In the genomic region with DNA sequence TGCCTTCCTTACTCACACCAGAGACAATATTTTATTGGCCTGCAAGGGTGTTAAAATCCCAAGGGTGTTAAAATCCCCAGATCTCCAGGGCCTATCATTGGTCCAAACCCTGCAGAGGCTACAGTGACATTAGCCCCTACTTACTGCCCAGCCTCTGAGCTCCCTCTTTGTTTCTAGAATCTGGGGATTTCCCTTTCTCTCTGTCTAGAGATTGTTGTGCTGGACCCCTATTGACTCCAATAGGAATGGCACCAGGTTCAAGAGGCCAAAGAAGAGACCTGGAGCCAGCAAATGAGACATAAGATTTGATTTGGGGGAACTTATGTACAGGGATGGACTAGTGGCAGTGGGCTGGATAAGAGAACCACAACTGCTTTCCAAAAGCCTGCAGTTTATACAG, we compare ENCODE assay signal across 25 cellular contexts. TPM values are rescaled to one million over a fixed set of nuclear protein-coding genes. Genes with fewer than 3 reads are reported as not detected.
DNase-seq lines count a peak whose midpoint lies in the region; ATAC-seq, FAIRE-seq and TF ChIP-seq lines count a peak whose summit lies in the region.
"Had no signal": no experiment of that assay in that cellular context is flagged by ENCODE, and none has a peak within 500 bp of the region (broad histone marks: within the 10 kb centered on the region; RNA-seq: fewer than 3 reads in every experiment).

No MANE protein-coding gene starts in this region.

- BruUV-seq in endothelial cell of umbilical vein (replicated peaks; lab: Mats Ljungman, UMichigan) = no TSS peak

- H3K36me3 ChIP-seq in endothelial cell of umbilical vein (ENCODE audit: control insufficient read depth in 2 of 2, extremely low read depth in 1 of 2, insufficient read depth in 2 of 2, low read length in 2 of 2) = no peaks in the 10 kb centered on the region
- no peaks in the 10 kb centered on the region for H3K36me3 ChIP-seq in neural progenitor cell
- H3K36me3 ChIP-seq in left lung = no peaks in the 10 kb centered on the region
- H3K36me3 ChIP-seq: SJCRH30 had no signal

- H3K9me3 ChIP-seq in endothelial cell of umbilical vein (replicated peaks; ENCODE audit: control insufficient read depth, insufficient read depth, low read length) (no peaks in the 10 kb centered on the region), neural progenitor cell (ENCODE audit: low read depth) (no peaks in the 10 kb centered on the region), left lung (no peaks in the 10 kb centered on the region)
- H3K9me3 ChIP-seq: BLaER1, SJCRH30 had no signal

- no peak for FAIRE-seq in endothelial cell of umbilical vein (lab: Jason Lieb, UNC)
- FAIRE-seq: H1 had no signal

- H2AFZ ChIP-seq in endothelial cell of umbilical vein (ENCODE audit: low read depth, low read length) (peak overlapping the region; percentile 25), neural progenitor cell (replicated peaks) (no peak overlapping the region)
- H2AFZ ChIP-seq: PC-9 had no signal

- H4K20me1 ChIP-seq in endothelial cell of umbilical vein (replicated peaks; ENCODE audit: control insufficient read depth, extremely low read depth, insufficient read depth, low read length) (no peaks in the 10 kb centered on the region), neural progenitor cell (ENCODE audit: low read depth) (no peaks in the 10 kb centered on the region)
- H4K20me1 ChIP-seq: BLaER1 had no signal

- no peak overlapping the region for H3K27ac ChIP-seq in endothelial cell of umbilical vein (ENCODE audit: insufficient read depth, low read depth, low read length)
- H3K27ac ChIP-seq in neural progenitor cell = no peak overlapping the region
- H3K27ac ChIP-seq in left lung = no peak overlapping the region
- H3K27ac ChIP-seq: 22Rv1, BLaER1, HL-60, PC-9, SJCRH30 had no signal

- no peak for TF ChIP-seq CTCF in endothelial cell of umbilical vein (IDR thresholded peaks at IDR 0.05; ENCODE audit: extremely low read depth in 1 of 2, insufficient read depth in 1 of 2, low read depth in 1 of 2, low read length in 2 of 2)
- TF ChIP-seq CTCF in neural progenitor cell (IDR thresholded peaks at IDR 0.05) = peak; percentile 25
- TF ChIP-seq CTCF in left lung (IDR thresholded peaks at IDR 0.05) = no peak

- H3K79me2 ChIP-seq in endothelial cell of umbilical vein (ENCODE audit: control insufficient read depth, insufficient read depth, low read length) = no peaks in the 10 kb centered on the region
- no peaks in the 10 kb centered on the region for H3K79me2 ChIP-seq in neural progenitor cell (ENCODE audit: low read depth)

- DNase-seq in DMS 273 (lab: John Stamatoyannopoulos, UW; ENCODE audit: unreplicated experiment) (peak; percentile 6), DMS 273 treated with DMSO at 0.1 percent for 48 hours (lab: John Stamatoyannopoulos, UW) (no peak), SK-MEL-5 (ENCODE audit: low read depth, low spot score) (peak; percentile 10), endothelial cell of umbilical vein (ENCODE audit: low read depth, low spot score) (no peak), neural progenitor cell (ENCODE audit: low spot score) (peak; percentile 54), left lung (no peak), KBM-7 (no peak), ACHN (no peak)
- DNase-seq: CD4-positive, CD25-positive, alpha-beta regulatory T cell; DMS53; MV-4-11; NCI-H1105; NCI-H1436 treated with DMSO at 0.1 percent for 48 hours; NCI-H187 treated with DMSO at 0.1 percent for 48 hours; NCI-H2171 treated with DMSO at 0.1 percent for 48 hours; NCI-H345; NCI-H510A treated with DMSO at 0.1 percent for 48 hours; NCI-H774; PC-9; SJCRH30 had no signal

- H3K4me3 ChIP-seq in endothelial cell of umbilical vein (replicated peaks in 1 of 3; ENCODE audit: insufficient read depth in 1 of 3, low read depth in 1 of 3, low read length in 3 of 3) = no peak overlapping the region
- no peak overlapping the region for H3K4me3 ChIP-seq in neural progenitor cell
- H3K4me3 ChIP-seq in left lung = no peak overlapping the region
- H3K4me3 ChIP-seq: BLaER1, PC-9, SJCRH30 had no signal

- TF ChIP-seq POLR2A in endothelial cell of umbilical vein (IDR thresholded peaks at IDR 0.05; ENCODE audit: low read depth, low read length) = no peak

- POLR2A ChIA-PET in endothelial cell of umbilical vein (lab: Charles Lee) = no interaction called here

- H3K4me1 ChIP-seq in endothelial cell of umbilical vein (ENCODE audit: control insufficient read depth, extremely low read depth, insufficient read depth, low read length) (peaks cover 10% of the 10 kb centered on the region), neural progenitor cell (peaks cover 23% of the 10 kb centered on the region), left lung (no peaks in the 10 kb centered on the region)
- H3K4me1 ChIP-seq: BLaER1, SJCRH30 had no signal

- H3K4me3 Mint-ChIP-seq in neural progenitor cell = no peak overlapping the region
- H3K4me3 Mint-ChIP-seq: CD4-positive, CD25-positive, alpha-beta regulatory T cell had no signal

- peaks cover 3% of the 10 kb centered on the region for H3K27me3 Mint-ChIP-seq in neural progenitor cell (ENCODE audit: insufficient read depth, low read depth)
- H3K27me3 Mint-ChIP-seq: CD4-positive, CD25-positive, alpha-beta regulatory T cell had no signal

- H3K9ac ChIP-seq in endothelial cell of umbilical vein (replicated peaks; ENCODE audit: extremely low read depth, insufficient read depth, low read length) (no peak overlapping the region), neural progenitor cell (no peak overlapping the region)
- H3K9ac ChIP-seq: BLaER1 had no signal

- ATAC-seq in left lung = no peak
- ATAC-seq: Right ventricle myocardium inferior had no signal

- no peaks in the 10 kb centered on the region for H3K9me1 ChIP-seq in endothelial cell of umbilical vein (replicated peaks; ENCODE audit: control insufficient read depth, extremely low read depth, insufficient read depth, low read length)

- intact Hi-C loops in endothelial cell of umbilical vein (cut with micrococcal nuclease) = no loop called here
- intact Hi-C loops in left lung (cut with DNase I) = no loop called here

- dilution Hi-C loops in endothelial cell of umbilical vein (cut with MboI; ENCODE audit: extremely low pct_ligation_motif_present, low sequenced_read_pairs) = no loop called here

- CTCF ChIA-PET in endothelial cell of umbilical vein (lab: Charles Lee) = interaction anchor here (0.6 kb wide), 1 partner anchor 272 kb away, joined by 3 read pairs; no protein-coding TSS in a partner anchor

- H3K9me3 Mint-ChIP-seq in neural progenitor cell = peaks cover 3% of the 10 kb centered on the region
- H3K9me3 Mint-ChIP-seq: CD4-positive, CD25-positive, alpha-beta regulatory T cell had no signal

- no peaks in the 10 kb centered on the region for H3K36me3 Mint-ChIP-seq in neural progenitor cell
- H3K36me3 Mint-ChIP-seq: CD4-positive, CD25-positive, alpha-beta regulatory T cell had no signal

- no peak overlapping the region for H3K27ac Mint-ChIP-seq in neural progenitor cell
- H3K27ac Mint-ChIP-seq: CD4-positive, CD25-positive, alpha-beta regulatory T cell had no signal

- H3K27me3 ChIP-seq in endothelial cell of umbilical vein (ENCODE audit: control insufficient read depth in 2 of 2, insufficient read depth in 2 of 2, low read length in 2 of 2) (no peaks in the 10 kb centered on the region), neural progenitor cell (no peaks in the 10 kb centered on the region), left lung (no peaks in the 10 kb centered on the region)
- H3K27me3 ChIP-seq: BLaER1, SJCRH30 had no signal

- H3K4me2 ChIP-seq in endothelial cell of umbilical vein (ENCODE audit: insufficient read depth, low read length) (no peak overlapping the region), neural progenitor cell (peak overlapping the region; percentile 16)
- H3K4me2 ChIP-seq: BLaER1, PC-9 had no signal

- peaks cover 17% of the 10 kb centered on the region for H3K4me1 Mint-ChIP-seq in neural progenitor cell
- H3K4me1 Mint-ChIP-seq: CD4-positive, CD25-positive, alpha-beta regulatory T cell had no signal

- peaks cover 8% of the 10 kb centered on the region for H3F3A ChIP-seq in neural progenitor cell (ENCODE audit: low read depth)

- in situ Hi-C loops in SK-MEL-5 (cut with HindIII; ENCODE audit: low pct_unique_long_range_greater_than_20kb, low sequenced_read_pairs) (no loop called here), KBM-7 (cut with MboI; ENCODE audit: low pct_unique_long_range_greater_than_20kb, low sequenced_read_pairs) (no loop called here), ACHN (cut with HindIII; ENCODE audit: low pct_ligation_motif_present, low pct_unique_long_range_greater_than_20kb, low sequenced_read_pairs) (no loop called here)

TF ChIP-seq in endothelial cell of umbilical vein, 7 proteins besides CTCF, POLR2A, EP300 and RAD21:
- TF ChIP-seq MYC (IDR thresholded peaks at IDR 0.05; ENCODE audit: low read depth, low read length) (no peak), FOS (IDR thresholded peaks at IDR 0.05; ENCODE audit: borderline replicate concordance, insufficient read depth, low read length) (no peak), JUN (IDR thresholded peaks at IDR 0.05; ENCODE audit: borderline replicate concordance, insufficient read depth, insufficient read length, low read depth) (no peak), EZH2 (IDR thresholded peaks at IDR 0.05; ENCODE audit: borderline replicate concordance, low read depth, low read length, severe bottlenecking) (no peak), GATA2 (IDR thresholded peaks at IDR 0.05; ENCODE audit: insufficient read depth, insufficient read length, low read depth, low read length) (no peak), POLR2AphosphoS5 (IDR thresholded peaks at IDR 0.05; ENCODE audit: insufficient read depth, low read depth, low read length) (no peak)
- TF ChIP-seq, protein P1, sequence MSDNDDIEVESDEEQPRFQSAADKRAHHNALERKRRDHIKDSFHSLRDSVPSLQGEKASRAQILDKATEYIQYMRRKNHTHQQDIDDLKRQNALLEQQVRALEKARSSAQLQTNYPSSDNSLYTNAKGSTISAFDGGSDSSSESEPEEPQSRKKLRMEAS (IDR thresholded peaks at IDR 0.05; ENCODE audit: insufficient read depth, insufficient read length) = no peak

RNA-seq across cellular contexts. Expression of a gene that starts 53.3 kb away (rescaled TPM):
- 0.63 and 0.85 TPM in 2 replicates for total RNA-seq in SK-MEL-5 (2014; rRNA removed; shearing (Covaris generic))
- 5.8 and 7.3 TPM in 2 replicates for polyA plus RNA-seq in SK-MEL-5 (2015; cell fraction: cytosol; rRNA removed)
- polyA plus RNA-seq in SK-MEL-5 (2015; cell fraction: nucleus; rRNA removed) = 4.7 and 10.2 TPM in 2 replicates
- total RNA-seq in endothelial cell of umbilical vein (11.8 and 16.0 TPM in 2 replicates), neural progenitor cell (ENCODE audit: low replicate concordance) (0.36 and 1.2 TPM in 2 replicates), left lung (10 to 100 TPM; 11.9 to 13.6 TPM)
- polyA plus RNA-seq in endothelial cell of umbilical vein = 15.9 and 18.1 TPM in 2 replicates
- polyA plus RNA-seq in endothelial cell of umbilical vein (2011; cell fraction: cytosol; rRNA removed) = 10.4 and 10.6 TPM in 2 replicates
- polyA plus RNA-seq in endothelial cell of umbilical vein (2011; cell fraction: nucleus; rRNA removed) = 9.0 and 9.5 TPM in 2 replicates
- polyA plus RNA-seq in endothelial cell of umbilical vein (2012) = 4.1 and 4.2 TPM in 2 replicates
- polyA minus RNA-seq in endothelial cell of umbilical vein = 21.0 and 21.7 TPM in 2 replicates
- 11.0 TPM for polyA minus RNA-seq in endothelial cell of umbilical vein (2011; cell fraction: cytosol; rRNA and poly(A)+ RNA removed)
- 7.6 and 13.3 TPM in 2 replicates for polyA minus RNA-seq in endothelial cell of umbilical vein (2011; cell fraction: nucleus; rRNA and poly(A)+ RNA removed)

Comparison
In these comparisons a context has a peak if more than half of its experiments do, and no peak if none do; other contexts are left out.
1. DNase-seq: peak in DMS 273 (single experiment), SK-MEL-5 (single experiment) and neural progenitor cell (single experiment); none in DMS 273 treated with DMSO at 0.1 percent for 48 hours (single experiment), endothelial cell of umbilical vein (single experiment), left lung (0 of 2), KBM-7 (single experiment) and ACHN (single experiment).